10 cellular contexts compared by ENCODE assay signal in the genomic region with DNA sequence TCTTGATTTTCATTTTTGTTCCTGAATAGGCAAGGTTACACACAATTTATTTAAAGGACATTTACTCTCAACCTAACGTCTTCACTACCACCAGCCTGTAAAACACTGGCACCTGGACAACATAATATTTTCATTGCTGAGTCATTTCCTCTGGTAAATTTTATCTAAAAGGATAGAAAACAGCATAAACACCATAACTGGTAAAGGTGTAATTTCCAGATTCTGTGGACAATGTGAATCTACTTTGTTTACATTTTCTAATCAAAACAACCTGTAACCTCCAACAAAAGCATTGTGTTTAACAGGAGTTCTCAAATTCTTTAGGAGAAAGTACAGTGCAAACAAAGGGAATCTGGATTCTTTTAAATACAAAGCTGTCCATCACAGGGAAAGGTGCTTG.
DNase-seq lines count a peak whose midpoint lies in the region; TF ChIP-seq lines count a peak whose summit lies in the region.
"Had no signal": no experiment of that assay in that cellular context is flagged by ENCODE, and none has a peak within 500 bp of the region (broad histone marks: within the 10 kb centered on the region; RNA-seq: fewer than 3 reads in every experiment).

No MANE protein-coding gene starts in this region.

- H2AFZ ChIP-seq in smooth muscle cell (ENCODE audit: low read depth), result no peak overlapping the region

- H3K36me3 Mint-ChIP-seq in HFFc6 (ENCODE audit: low read depth), result peaks cover 5% of the 10 kb centered on the region; the same call in 1 of the 2 replicates
- no peaks in the 10 kb centered on the region for H3K36me3 Mint-ChIP-seq in T-helper 2 cell treated with Interferon-gamma antibody and Interleukin-4, amounts not matched to agents 5 μg/mL and 100 μg/mL, for 36 hours (ENCODE audit: low read depth)

- DNase-seq in HFFc6 (peak; percentile 75), fibroblast of pulmonary artery (ENCODE audit: low read depth) (peak; percentile 81), smooth muscle cell (lab: John Stamatoyannopoulos, UW; ENCODE audit: unreplicated experiment) (no peak), HuH-7.5 (ENCODE audit: low spot score) (no peak), NCI-H146 (lab: John Stamatoyannopoulos, UW) (no peak)
- no peak for DNase-seq in T-helper 2 cell treated with Interferon-gamma antibody and Interleukin-4, amounts not matched to agents 5 μg/mL and 100 μg/mL, for 36 hours (ENCODE audit: low spot score)
- DNase-seq in activated CD4-positive, alpha-beta T cell treated with anti-CD3 and anti-CD28 coated beads for 48 hours, result no peak
- DNase-seq: activated effector memory CD4-positive, alpha-beta T cell treated with anti-CD3 and anti-CD28 coated beads, Interleukin-2, amount 50 U/mL, for 16 hours; endodermal cell; KBM-7 had no signal

- H3F3A ChIP-seq in smooth muscle cell (ENCODE audit: low read depth), result peaks cover 28% of the 10 kb centered on the region

- no peaks in the 10 kb centered on the region for H3K79me2 ChIP-seq in smooth muscle cell (ENCODE audit: low read depth)

- H3K4me1 ChIP-seq in smooth muscle cell (ENCODE audit: low read depth), result peaks cover 24% of the 10 kb centered on the region

- H3K27ac ChIP-seq in smooth muscle cell (ENCODE audit: low read depth), result peak overlapping the region; percentile 98

- H3K4me1 Mint-ChIP-seq in HFFc6 (ENCODE audit: low read depth), result peaks cover 57% of the 10 kb centered on the region
- H3K4me1 Mint-ChIP-seq in T-helper 2 cell treated with Interferon-gamma antibody and Interleukin-4, amounts not matched to agents 5 μg/mL and 100 μg/mL, for 36 hours (ENCODE audit: low read depth), result peaks cover 23% of the 10 kb centered on the region

- H3K9me3 ChIP-seq in smooth muscle cell (replicated peaks; ENCODE audit: low read depth), result no peaks in the 10 kb centered on the region

- no peaks in the 10 kb centered on the region for H3K27me3 ChIP-seq in smooth muscle cell (ENCODE audit: low read depth)

- 10% methylated on average over 1 of the region's 1 CpG for WGBS in smooth muscle cell (ENCODE audit: low lambda C conversion rate)

- H3K27me3 Mint-ChIP-seq in HFFc6 (ENCODE audit: insufficient read depth), result no peaks in the 10 kb centered on the region
- H3K27me3 Mint-ChIP-seq in T-helper 2 cell treated with Interferon-gamma antibody and Interleukin-4, amounts not matched to agents 5 μg/mL and 100 μg/mL, for 36 hours (ENCODE audit: low read depth), result peaks cover 5% of the 10 kb centered on the region

- peak overlapping the region; percentile 81 for H3K27ac Mint-ChIP-seq in HFFc6
- peak overlapping the region; percentile 39 for H3K27ac Mint-ChIP-seq in T-helper 2 cell treated with Interferon-gamma antibody and Interleukin-4, amounts not matched to agents 5 μg/mL and 100 μg/mL, for 36 hours
- H3K27ac Mint-ChIP-seq: endodermal cell had no signal

- H3K4me2 ChIP-seq in smooth muscle cell, result peak overlapping the region; percentile 60

- TF ChIP-seq CTCF in HFFc6 (IDR thresholded peaks at IDR 0.05) (no peak), fibroblast of pulmonary artery (IDR thresholded peaks at IDR 0.05; ENCODE audit: low read length, missing control alignments) (no peak), smooth muscle cell (IDR thresholded peaks at IDR 0.05; ENCODE audit: borderline replicate concordance, insufficient read depth, poor library complexity, severe bottlenecking) (no peak)

- peak overlapping the region; percentile 14 for H3K4me3 Mint-ChIP-seq in HFFc6
- H3K4me3 Mint-ChIP-seq in T-helper 2 cell treated with Interferon-gamma antibody and Interleukin-4, amounts not matched to agents 5 μg/mL and 100 μg/mL, for 36 hours, result no peak overlapping the region
- H3K4me3 Mint-ChIP-seq: endodermal cell had no signal

- H3K4me3 ChIP-seq in fibroblast of pulmonary artery (replicated peaks; ENCODE audit: low read depth, low read length) (no peak overlapping the region), smooth muscle cell (no peak overlapping the region)

- peak overlapping the region; percentile 94 for H3K9ac ChIP-seq in smooth muscle cell (ENCODE audit: low read depth)

- H3K36me3 ChIP-seq in smooth muscle cell (ENCODE audit: low read depth), result no peaks in the 10 kb centered on the region

- no peaks in the 10 kb centered on the region for H4K20me1 ChIP-seq in smooth muscle cell (ENCODE audit: low read depth)

- H3K9me3 Mint-ChIP-seq in HFFc6, result no peaks in the 10 kb centered on the region
- H3K9me3 Mint-ChIP-seq in T-helper 2 cell treated with Interferon-gamma antibody and Interleukin-4, amounts not matched to agents 5 μg/mL and 100 μg/mL, for 36 hours, result no peaks in the 10 kb centered on the region
- H3K9me3 Mint-ChIP-seq: endodermal cell had no signal

Comparison
In these comparisons a context has a peak if more than half of its experiments do, and no peak if none do; other contexts are left out.
1. DNase-seq: peak in HFFc6 (single experiment) and fibroblast of pulmonary artery (single experiment); none in T-helper 2 cell treated with Interferon-gamma antibody and Interleukin-4, amounts not matched to agents 5 μg/mL and 100 μg/mL, for 36 hours (single experiment), smooth muscle cell (single experiment), activated CD4-positive, alpha-beta T cell treated with anti-CD3 and anti-CD28 coated beads for 48 hours (single experiment), HuH-7.5 (single experiment) and NCI-H146 (single experiment).